28 cellular contexts compared by ENCODE assay signal in genomic region chr11:74272276-74272675, GRCh38. TPM values are rescaled to one million over a fixed set of nuclear protein-coding genes. Genes with fewer than 3 reads are reported as not detected.
"Had no signal": no experiment of that assay in that cellular context is flagged by ENCODE, and none has a peak within 500 bp of the region (broad histone marks: within the 10 kb centered on the region; RNA-seq: fewer than 3 reads in every experiment).

No MANE protein-coding gene starts in this region.

- ATAC-seq: heart left ventricle; left lung; lower lobe of right lung; naive thymus-derived CD4-positive, alpha-beta T cell; natural killer cell treated with Interleukin-12 subunit alpha and Interleukin-12 subunit beta and Interleukin-15 and Interleukin-18, amount 100 ng/mL, for 72 hours; psoas muscle; right lobe of liver; stimulated activated naive B cell treated with anti-CD40 and anti-IgM and Interleukin-4, amounts not matched to agents 10 μg/mL and 1 μg/mL and 100 μg/mL, for 72 hours; stimulated activated naive CD8-positive, alpha-beta T cell treated with anti-CD3 and anti-CD28 coated beads, Interleukin-15, Interleukin-2, amounts not matched to agents 100 U/mL and 50 U/mL, for 24 hours; upper lobe of right lung had no signal

- H3K79me2 ChIP-seq: parathyroid adenoma had no signal

- H3K36me3 ChIP-seq: heart left ventricle, left lung, lower lobe of right lung, right atrium auricular region, right lobe of liver, stomach, transverse colon, upper lobe of right lung had no signal

- H3K27me3 ChIP-seq: left lung, right atrium auricular region, right lobe of liver, stomach, transverse colon, upper lobe of right lung had no signal

- H3K4me3 ChIP-seq: heart left ventricle, left lung, lower lobe of right lung, psoas muscle, right atrium auricular region, right lobe of liver, skin epidermis, stomach, transverse colon, upper lobe of right lung had no signal

- H3K4me3 Mint-ChIP-seq: immature natural killer cell; naive thymus-derived CD4-positive, alpha-beta T cell; natural killer cell treated with Interleukin-12 subunit alpha and Interleukin-12 subunit beta and Interleukin-15 and Interleukin-18, amount 100 ng/mL, for 72 hours; stimulated activated naive B cell treated with anti-CD40 and anti-IgM and Interleukin-4, amounts not matched to agents 10 μg/mL and 1 μg/mL and 100 μg/mL, for 72 hours had no signal

- H3K4me1 ChIP-seq: heart left ventricle, left lung, lower lobe of right lung, parathyroid adenoma, psoas muscle, right atrium auricular region, right lobe of liver, transverse colon had no signal

- H2AFZ ChIP-seq: parathyroid adenoma had no signal

- FAIRE-seq: islet of Langerhans, urothelium cell line had no signal

- H3K9me3 ChIP-seq: heart left ventricle, left lung, lower lobe of right lung, psoas muscle, right atrium auricular region, right lobe of liver, stomach, transverse colon, upper lobe of right lung had no signal

- H3K27ac Mint-ChIP-seq: immature natural killer cell; naive thymus-derived CD4-positive, alpha-beta T cell; natural killer cell treated with Interleukin-12 subunit alpha and Interleukin-12 subunit beta and Interleukin-15 and Interleukin-18, amount 100 ng/mL, for 72 hours; stimulated activated naive B cell treated with anti-CD40 and anti-IgM and Interleukin-4, amounts not matched to agents 10 μg/mL and 1 μg/mL and 100 μg/mL, for 72 hours had no signal

- H3K9me3 Mint-ChIP-seq: immature natural killer cell; naive thymus-derived CD4-positive, alpha-beta T cell; natural killer cell treated with Interleukin-12 subunit alpha and Interleukin-12 subunit beta and Interleukin-15 and Interleukin-18, amount 100 ng/mL, for 72 hours; stimulated activated naive B cell treated with anti-CD40 and anti-IgM and Interleukin-4, amounts not matched to agents 10 μg/mL and 1 μg/mL and 100 μg/mL, for 72 hours had no signal

- H3K27ac ChIP-seq: heart left ventricle, left lung, lower lobe of right lung, parathyroid adenoma, psoas muscle, right atrium auricular region, right lobe of liver, skin epidermis, stomach, transverse colon, upper lobe of right lung had no signal

- DNase-seq: glutamatergic neuron; heart left ventricle; hypothalamus; immature natural killer cell; left lung; lower lobe of right lung; mammary epithelial cell; mesenchymal stem cell; naive thymus-derived CD4-positive, alpha-beta T cell; occipital lobe; psoas muscle; right lobe of liver; stimulated activated CD4-positive, alpha-beta T cell treated with anti-CD3 and anti-CD28 coated beads, Interleukin-12 subunit alpha, Interleukin-12 subunit beta, amount 100 ng/mL, for 4 hours; stimulated activated CD4-positive, alpha-beta T cell treated with anti-CD3 and anti-CD28 coated beads, Interleukin-15, amount 100 ng/mL, for 24 hours; stimulated activated CD4-positive, alpha-beta T cell treated with anti-CD3 and anti-CD28 coated beads, Interleukin-2, amount 100 ng/mL, for 24 hours; stimulated activated CD4-positive, alpha-beta T cell treated with anti-CD3 and anti-CD28 coated beads, Interleukin-4, amount 100 ng/mL, for 1 hour; stimulated activated naive B cell treated with anti-CD40 and anti-IgM and Interleukin-4, amounts not matched to agents 10 μg/mL and 1 μg/mL and 100 μg/mL, for 72 hours; stimulated activated naive CD8-positive, alpha-beta T cell treated with anti-CD3 and anti-CD28 coated beads, Interleukin-15, Interleukin-2, amounts not matched to agents 100 U/mL and 50 U/mL, for 24 hours; stomach; transverse colon; upper lobe of right lung had no signal

- H3K4me1 Mint-ChIP-seq: stimulated activated naive B cell treated with anti-CD40 and anti-IgM and Interleukin-4, amounts not matched to agents 10 μg/mL and 1 μg/mL and 100 μg/mL, for 72 hours had no signal

- H3K9ac ChIP-seq: parathyroid adenoma had no signal

- H3K36me3 Mint-ChIP-seq: immature natural killer cell; naive thymus-derived CD4-positive, alpha-beta T cell; natural killer cell treated with Interleukin-12 subunit alpha and Interleukin-12 subunit beta and Interleukin-15 and Interleukin-18, amount 100 ng/mL, for 72 hours; stimulated activated naive B cell treated with anti-CD40 and anti-IgM and Interleukin-4, amounts not matched to agents 10 μg/mL and 1 μg/mL and 100 μg/mL, for 72 hours had no signal

RNA-seq across cellular contexts. Expression of gene P4HA3, which starts 39.2 kb away (rescaled TPM):
- total RNA-seq: naive thymus-derived CD4-positive, alpha-beta T cell; natural killer cell treated with Interleukin-12 subunit alpha and Interleukin-12 subunit beta and Interleukin-15 and Interleukin-18, amount 100 ng/mL, for 72 hours; occipital lobe had no signal
- polyA plus RNA-seq: immature natural killer cell; naive thymus-derived CD4-positive, alpha-beta T cell; neural cell had no signal
